19 cellular contexts compared by ENCODE assay signal in genomic region chr16:88363239-88363891, GRCh38. TPM values are rescaled to one million over a fixed set of nuclear protein-coding genes. Genes with fewer than 3 reads are reported as not detected.
"Had no signal": no experiment of that assay in that cellular context is flagged by ENCODE, and none has a peak within 500 bp of the region (broad histone marks: within the 10 kb centered on the region; RNA-seq: fewer than 3 reads in every experiment).

No MANE protein-coding gene starts in this region.

- H3K4me3 Mint-ChIP-seq: activated CD4-positive, alpha-beta T cell treated with anti-CD3 and anti-CD28 coated beads for 36 hours; central memory CD8-positive, alpha-beta T cell; T-helper 2 cell treated with Interferon-gamma antibody and Interleukin-4, amounts not matched to agents 5 μg/mL and 100 μg/mL, for 36 hours; WTC11 had no signal

- ATAC-seq: activated CD4-positive, alpha-beta T cell treated with anti-CD3 and anti-CD28 coated beads for 36 hours; foreskin keratinocyte; left lobe of liver; right cardiac atrium; WTC11 had no signal

- H3K36me3 ChIP-seq: ascending aorta, prostate gland, thyroid gland had no signal

- H3K27ac Mint-ChIP-seq: activated CD4-positive, alpha-beta T cell treated with anti-CD3 and anti-CD28 coated beads for 36 hours; activated T-helper 2 cell treated with anti-CD3 and anti-CD28 coated beads, Interferon-gamma antibody, Interleukin-2, Interleukin-4, amounts not matched to agents 10 μg/mL and 5 μg/mL and 100 μg/mL, durations not matched to agents 14 hours and 24 hours and 36 hours; T-helper 2 cell treated with Interferon-gamma antibody and Interleukin-4, amounts not matched to agents 5 μg/mL and 100 μg/mL, for 36 hours; WTC11 had no signal

- H3K4me1 ChIP-seq: ascending aorta, foreskin keratinocyte, prostate gland, thyroid gland had no signal

- DNase-seq: activated CD4-positive, alpha-beta T cell treated with anti-CD3 and anti-CD28 coated beads for 36 hours; activated CD4-positive, alpha-beta T cell treated with anti-CD3 and anti-CD28 coated beads, Interleukin-2, amount 50 U/mL, for 48 hours; activated naive CD4-positive, alpha-beta T cell treated with Interleukin-2 at 50 U/mL for 16 hours; activated T-cell treated with anti-CD3 and anti-CD28 coated beads for 4 hours; foreskin keratinocyte; glutamatergic neuron; hippocampal formation; islet precursor cell; right cardiac atrium; thyroid gland had no signal

- H3K27me3 ChIP-seq: ascending aorta, thyroid gland had no signal

- H3K27ac ChIP-seq: ascending aorta, coronary artery, foreskin keratinocyte, prostate gland, thyroid gland had no signal

- H3K9me3 Mint-ChIP-seq: activated T-helper 2 cell treated with anti-CD3 and anti-CD28 coated beads, Interferon-gamma antibody, Interleukin-2, Interleukin-4, amounts not matched to agents 10 μg/mL and 5 μg/mL and 100 μg/mL, durations not matched to agents 14 hours and 24 hours and 36 hours; central memory CD8-positive, alpha-beta T cell; T-helper 2 cell treated with Interferon-gamma antibody and Interleukin-4, amounts not matched to agents 5 μg/mL and 100 μg/mL, for 36 hours had no signal

- H3K4me3 ChIP-seq: ascending aorta, coronary artery, prostate gland, thyroid gland had no signal

- H3K9me3 ChIP-seq: ascending aorta, prostate gland, thyroid gland had no signal

- H3K4me1 Mint-ChIP-seq: activated CD4-positive, alpha-beta T cell treated with anti-CD3 and anti-CD28 coated beads for 36 hours; central memory CD8-positive, alpha-beta T cell had no signal

RNA-seq across cellular contexts. Expression of gene ZNF469, which starts 19.4 kb away (rescaled TPM):
- polyA plus RNA-seq: neural cell had no signal
